ENCODE assay signal across 8 cellular contexts in genomic region chr11:36431429-36432092, GRCh38.
A peak's percentile ranks its signal among the peaks of the same experiment; 100 is the strongest.
DNase-seq lines count a peak whose midpoint lies in the region; FAIRE-seq and TF ChIP-seq lines count a peak whose summit lies in the region.

No MANE protein-coding gene starts in this region.

- H3K27me3 ChIP-seq in tibial nerve: no peaks in the 10 kb centered on the region

- no peak for TF ChIP-seq EP300 in tibial nerve (IDR thresholded peaks at IDR 0.05)

- no peak overlapping the region for H3K27ac ChIP-seq in tibial nerve

- peak; percentile 75 for DNase-seq in activated effector memory CD4-positive, alpha-beta T cell treated with anti-CD3 and anti-CD28 coated beads, Interleukin-2, amount 50 U/mL, for 16 hours
- no peak for DNase-seq in activated effector memory CD4-positive, alpha-beta T cell treated with Interleukin-2 at 50 U/mL for 16 hours
- DNase-seq in SW480 (ENCODE audit: low spot score) (peak; percentile 82), fibroblast of the aortic adventitia (ENCODE audit: low read depth) (peak; percentile 97), putamen (ENCODE audit: low spot score) (peak; percentile 39), GM20000 (ENCODE audit: low spot score) (no peak), D721Med (ENCODE audit: insufficient read length, low spot score) (no peak), tibial nerve (ENCODE audit: low spot score in 2 of 2) (no peak)

- TF ChIP-seq CTCF in fibroblast of the aortic adventitia (IDR thresholded peaks at IDR 0.05; ENCODE audit: insufficient read depth, low read length) (peak; percentile 28), GM20000 (IDR thresholded peaks at IDR 0.05; ENCODE audit: extremely low read depth, missing control alignments) (no peak), D721Med (IDR thresholded peaks at IDR 0.05; ENCODE audit: insufficient read depth, missing control alignments) (no peak), tibial nerve (IDR thresholded peaks at IDR 0.05) (no peak)

- H3K9me3 ChIP-seq in tibial nerve: no peaks in the 10 kb centered on the region

- H3K4me3 ChIP-seq in fibroblast of the aortic adventitia (ENCODE audit: low read depth, low read length): no peak overlapping the region
- H3K4me3 ChIP-seq in tibial nerve: no peak overlapping the region

- FAIRE-seq in D721Med (lab: Jason Lieb, UNC): no peak

- TF ChIP-seq POLR2A in tibial nerve (IDR thresholded peaks at IDR 0.05): no peak

- 58% methylated on average over 11 of the region's 11 CpGs for WGBS in tibial nerve, 2 donors

- peaks cover 0 to 4% (median 0%) of the 10 kb centered on the region in 4 donors for H3K4me1 ChIP-seq in tibial nerve

- no peaks in the 10 kb centered on the region for H3K36me3 ChIP-seq in tibial nerve

Comparison
In these comparisons a context has a peak if more than half of its experiments do, and no peak if none do; other contexts are left out.
1. DNase-seq: peak in activated effector memory CD4-positive, alpha-beta T cell treated with anti-CD3 and anti-CD28 coated beads, Interleukin-2, amount 50 U/mL, for 16 hours (single experiment), SW480 (single experiment), fibroblast of the aortic adventitia (single experiment) and putamen (single experiment); none in activated effector memory CD4-positive, alpha-beta T cell treated with Interleukin-2 at 50 U/mL for 16 hours (single experiment), GM20000 (single experiment), D721Med (single experiment) and tibial nerve (0 of 2).